Comparison of ENCODE assay signal across 10 cellular contexts in genomic region chr17:57603541-57603940, GRCh38.
A peak's percentile ranks its signal among the peaks of the same experiment; 100 is the strongest.
DNase-seq lines count a peak whose midpoint lies in the region; ATAC-seq and TF ChIP-seq lines count a peak whose summit lies in the region.
"Had no signal": no experiment of that assay in that cellular context is flagged by ENCODE, and none has a peak within 500 bp of the region (broad histone marks: within the 10 kb centered on the region; RNA-seq: fewer than 3 reads in every experiment).

No MANE protein-coding gene starts in this region.

- H3K27me3 Mint-ChIP-seq in CD8-positive, alpha-beta memory T cell, result peaks cover 0 to 3% of the 10 kb centered on the region in 2 donors
- no peaks in the 10 kb centered on the region for H3K27me3 Mint-ChIP-seq in T-helper 17 cell

- no peaks in the 10 kb centered on the region for H3K79me2 ChIP-seq in hepatocyte

- no peaks in the 10 kb centered on the region for H3K27me3 ChIP-seq in CD8-positive, alpha-beta memory T cell (ENCODE audit: insufficient read depth, low read length, poor library complexity, severe bottlenecking)
- H3K27me3 ChIP-seq in mucosa of rectum (ENCODE audit: control insufficient read depth in 2 of 2, insufficient read depth in 2 of 2, low read length in 2 of 2), result no peaks in the 10 kb centered on the region
- no peaks in the 10 kb centered on the region for H3K27me3 ChIP-seq in hepatocyte
- H3K27me3 ChIP-seq: body of pancreas had no signal

- no peaks in the 10 kb centered on the region for H3K36me3 ChIP-seq in CD8-positive, alpha-beta memory T cell (ENCODE audit: insufficient read depth, low read length)
- H3K36me3 ChIP-seq in mucosa of rectum (ENCODE audit: control insufficient read depth in 2 of 2, insufficient read depth in 2 of 2, low read length in 2 of 2) (no peaks in the 10 kb centered on the region), hepatocyte (replicated peaks; ENCODE audit: insufficient read depth, low read depth) (no peaks in the 10 kb centered on the region)

- H3K9me2 ChIP-seq in hepatocyte (replicated peaks; ENCODE audit: insufficient read depth), result no peaks in the 10 kb centered on the region

- POLR2A ChIA-PET in CD8-positive, alpha-beta memory T cell (lab: Charles Lee), result no interaction called here

- no peak for TF ChIP-seq CTCF in 22Rv1 (IDR thresholded peaks at IDR 0.05)
- TF ChIP-seq CTCF in hepatocyte (IDR thresholded peaks at IDR 0.05; ENCODE audit: poor library complexity), result no peak

- no peaks in the 10 kb centered on the region for H4K20me1 ChIP-seq in hepatocyte (ENCODE audit: insufficient read depth, poor library complexity, severe bottlenecking)

- peak overlapping the region; percentile 44 for H3K4me3 ChIP-seq in CD8-positive, alpha-beta memory T cell (ENCODE audit: low read length)
- H3K4me3 ChIP-seq in mucosa of rectum (ENCODE audit: low read length in 2 of 2) (no peak overlapping the region), hepatocyte (no peak overlapping the region)
- H3K4me3 ChIP-seq: body of pancreas had no signal

- peaks cover 0 to 5% (median 0%) of the 10 kb centered on the region in 3 donors for H3K36me3 Mint-ChIP-seq in CD8-positive, alpha-beta memory T cell
- H3K36me3 Mint-ChIP-seq in T-helper 17 cell (ENCODE audit: low read depth), result no peaks in the 10 kb centered on the region

- peak overlapping the region in 6 of 7 donors; percentile 67 to 86 (median 78) for H3K4me3 Mint-ChIP-seq in CD8-positive, alpha-beta memory T cell
- H3K4me3 Mint-ChIP-seq in T-helper 17 cell, result peak overlapping the region; percentile 91

- H3K9me3 ChIP-seq in CD8-positive, alpha-beta memory T cell (ENCODE audit: low read length), result no peaks in the 10 kb centered on the region
- H3K9me3 ChIP-seq in T-helper 17 cell (ENCODE audit: control insufficient read depth, low read length, poor library complexity, severe bottlenecking) (no peaks in the 10 kb centered on the region), mucosa of rectum (ENCODE audit: control insufficient read depth in 2 of 2, low read length in 2 of 2) (no peaks in the 10 kb centered on the region), hepatocyte (ENCODE audit: low read depth) (no peaks in the 10 kb centered on the region)
- H3K9me3 ChIP-seq: body of pancreas had no signal

- H3K9me3 Mint-ChIP-seq in CD8-positive, alpha-beta memory T cell, result no peaks in the 10 kb centered on the region

- CTCF ChIA-PET in CD8-positive, alpha-beta memory T cell (lab: Charles Lee), result interaction anchor here (1.2 to 10.8 kb wide), 2 partner anchors 9 to 68 kb away, joined by 3 to 79 read pairs; no protein-coding TSS in a partner anchor

- no peak overlapping the region for H3K9ac ChIP-seq in mucosa of rectum (ENCODE audit: low read depth in 1 of 2, low read length in 2 of 2)

- H3K4me2 ChIP-seq in hepatocyte, result no peak overlapping the region

- peaks cover 94% of the 10 kb centered on the region for H3K4me1 ChIP-seq in CD8-positive, alpha-beta memory T cell (ENCODE audit: insufficient read depth, low read length)
- H3K4me1 ChIP-seq in mucosa of rectum (ENCODE audit: control insufficient read depth in 2 of 2, insufficient read depth in 2 of 2, low read length in 2 of 2) (peaks cover 39 to 44% of the 10 kb centered on the region in 2 donors), hepatocyte (ENCODE audit: insufficient read depth) (peaks cover 9% of the 10 kb centered on the region)

- H3K27ac ChIP-seq in 22Rv1, result peak overlapping the region; percentile 77
- peak overlapping the region; percentile 55 for H3K27ac ChIP-seq in CD8-positive, alpha-beta memory T cell (ENCODE audit: low read depth, low read length)
- H3K27ac ChIP-seq in mucosa of rectum (ENCODE audit: low read depth in 2 of 2, low read length in 2 of 2), result peak overlapping the region; percentile 8 to 67
- H3K27ac ChIP-seq in hepatocyte, result no peak overlapping the region

- H3K27ac Mint-ChIP-seq in CD8-positive, alpha-beta memory T cell, result peak overlapping the region; percentile 88 to 100 (median 97)
- peak overlapping the region; percentile 98 for H3K27ac Mint-ChIP-seq in T-helper 17 cell

- DNase-seq in CD8-positive, alpha-beta memory T cell, result no peak
- DNase-seq in T-helper 17 cell (no peak), nucleus accumbens (lab: John Stamatoyannopoulos, UW) (no peak), hepatocyte (ENCODE audit: low spot score) (no peak), HT-29 (ENCODE audit: low spot score) (no peak)
- DNase-seq: H7 had no signal

- 82% methylated on average over 3 of the region's 3 CpGs for WGBS in hepatocyte (ENCODE audit: low lambda C conversion rate, missing lambda C conversion rate)

- no peak overlapping the region for H2AFZ ChIP-seq in hepatocyte

- ATAC-seq in T-helper 17 cell (no peak), GM21447 (IDR thresholded peaks at IDR 0.05; ENCODE audit: unreplicated experiment) (no peak)
- ATAC-seq: body of pancreas had no signal

- H3K4me1 Mint-ChIP-seq in CD8-positive, alpha-beta memory T cell, result peaks cover 92 to 98% (median 92%) of the 10 kb centered on the region in 3 donors
- peaks cover 68% of the 10 kb centered on the region for H3K4me1 Mint-ChIP-seq in T-helper 17 cell
